ENCODE assay signal across 12 cellular contexts in the genomic region with DNA sequence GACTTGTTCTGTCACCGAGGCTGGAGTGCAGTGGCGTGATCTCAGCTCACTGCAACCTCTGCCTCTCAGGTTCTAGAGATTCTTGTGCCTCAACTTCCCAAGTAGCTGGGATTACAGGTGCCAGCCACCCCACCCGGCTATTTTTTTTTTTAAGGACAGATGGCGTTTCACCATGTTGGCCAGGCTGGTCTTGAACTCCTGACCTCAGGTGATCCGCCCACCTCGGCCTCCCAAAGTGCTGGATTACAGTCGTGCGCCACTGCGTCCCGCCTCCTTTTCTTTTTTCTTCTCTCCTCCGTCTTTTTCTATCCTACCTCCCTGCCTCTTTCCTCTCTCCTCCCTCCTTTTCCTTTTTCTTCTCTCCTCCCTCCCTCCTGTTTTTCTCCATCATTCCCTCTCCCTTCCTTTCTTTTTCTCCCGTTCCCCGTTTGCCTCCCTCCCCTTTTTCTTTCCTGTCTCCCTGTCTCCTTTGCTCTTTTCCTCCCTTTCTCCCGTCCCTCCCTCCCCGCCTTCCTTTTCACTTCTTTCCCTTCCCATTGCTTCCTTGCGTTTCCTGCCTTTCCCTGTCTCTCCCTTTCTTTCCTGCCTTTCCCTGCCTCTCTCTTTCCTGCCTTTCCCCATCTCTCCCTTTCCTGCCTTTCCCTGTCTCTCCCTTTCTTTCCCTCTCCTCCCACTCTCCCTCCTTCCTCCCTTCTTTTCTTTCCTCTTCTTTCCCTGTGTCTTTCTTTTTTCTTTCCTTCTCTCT. TPM values are rescaled to one million over a fixed set of nuclear protein-coding genes. Genes with fewer than 3 reads are reported as not detected.
DNase-seq lines count a peak whose midpoint lies in the region; FAIRE-seq and TF ChIP-seq lines count a peak whose summit lies in the region.
"Had no signal": no experiment of that assay in that cellular context is flagged by ENCODE, and none has a peak within 500 bp of the region (broad histone marks: within the 10 kb centered on the region; RNA-seq: fewer than 3 reads in every experiment).

No MANE protein-coding gene starts in this region.

- H3K56ac ChIP-seq in H1 (replicated peaks; ENCODE audit: insufficient read length, low read depth, low read length): no peak overlapping the region

- no peak overlapping the region for H4K5ac ChIP-seq in H1 (ENCODE audit: insufficient read length, low read depth, low read length)

- no peak overlapping the region for H2AK5ac ChIP-seq in H1 (ENCODE audit: low read depth, low read length)

- WGBS in H1 (ENCODE audit: extremely low coverage in 1 of 2, insufficient coverage in 1 of 2, insufficient read length in 1 of 2, insufficient replicate concordance in 2 of 2, low coverage in 1 of 2, low lambda C conversion rate in 2 of 2, missing lambda C conversion rate in 1 of 2), 2 experiments: 72% methylated on average over 12 of the region's 16 CpGs; no CpG with 5 or more reads in 1 of the 2 experiments

- H3K4me1 ChIP-seq in Caco-2 (0 out of 2 replicates have a peak, but pooled peaks cover 5% of the 10 kb centered on the region), PC-9 (replicated peaks; ENCODE audit: insufficient read depth) (peaks cover 9% of the 10 kb centered on the region), H1 (replicated peaks in 1 of 4; ENCODE audit: control insufficient read depth in 3 of 4, insufficient read depth in 4 of 4, low read length in 3 of 4) (peaks cover 0 to 5% (median 2%) of the 10 kb centered on the region in 4 experiments; a peak in 4 of 7 replicates), parathyroid adenoma (no peaks in the 10 kb centered on the region), MM.1S (ENCODE audit: low read length) (no peaks in the 10 kb centered on the region)

- H3K4me3 ChIP-seq in Caco-2 (ENCODE audit: low read depth, low read length) (no peak overlapping the region), PC-9 (peak overlapping the region; percentile 100; the same call in 1 of the 2 replicates), H1 (ENCODE audit: extremely low read depth in 1 of 4, insufficient read depth in 2 of 4, low read depth in 3 of 4, low read length in 4 of 4) (peak overlapping the region in 1 of 4 experiments; percentile 98; a peak in 3 of 8 replicates), parathyroid adenoma (ENCODE audit: low read depth, low read length) (peak overlapping the region; percentile 71), MM.1S (ENCODE audit: low read length) (no peak overlapping the region)

- peak overlapping the region; percentile 99 for H3K27ac Mint-ChIP-seq in Caco-2 (ENCODE audit: unreplicated experiment)

- no peak overlapping the region for H2BK120ac ChIP-seq in H1 (replicated peaks; ENCODE audit: low read depth, low read length)

- H3K27ac ChIP-seq in PC-9 (no peak overlapping the region), H1 (ENCODE audit: low read depth, low read length) (no peak overlapping the region), parathyroid adenoma (no peak overlapping the region), MM.1S (ENCODE audit: low read length) (no peak overlapping the region)

- H3K4me1 Mint-ChIP-seq in Caco-2 (ENCODE audit: low read depth, unreplicated experiment): peaks cover 25% of the 10 kb centered on the region

- H4K20me1 ChIP-seq in PC-9 (ENCODE audit: insufficient read depth): peaks cover 28% of the 10 kb centered on the region
- peaks cover 14 to 38% of the 10 kb centered on the region in 2 experiments for H4K20me1 ChIP-seq in H1 (replicated peaks in 1 of 2; ENCODE audit: control insufficient read depth in 1 of 2, insufficient read depth in 2 of 2, low read length in 2 of 2)
- H4K20me1 ChIP-seq in MM.1S (ENCODE audit: insufficient read depth, low read length): peaks cover 23% of the 10 kb centered on the region; the same call in 1 of the 2 replicates

- H3K4me3 Mint-ChIP-seq in Caco-2 (ENCODE audit: unreplicated experiment): peak overlapping the region; percentile 93

- peaks cover 15% of the 10 kb centered on the region; the same call in 1 of the 2 replicates for H3K23me2 ChIP-seq in H1 (ENCODE audit: low read depth, low read length)

- no peak for DNase-seq in Caco-2
- DNase-seq in PC-9: no peak
- no peak for DNase-seq in H1 (ENCODE audit: low read depth in 1 of 2, low spot score in 2 of 2)
- no peak for DNase-seq in MM.1S
- no peak for DNase-seq in activated effector memory CD4-positive, alpha-beta T cell treated with anti-CD3 and anti-CD28 coated beads, Interleukin-2, amount 50 U/mL, for 16 hours
- no peak for DNase-seq in nucleus accumbens (lab: John Stamatoyannopoulos, UW)
- DNase-seq in SIG-M5 treated with dmso at 0.1 percent for 504 hours (lab: John Stamatoyannopoulos, UW; ENCODE audit: unreplicated experiment): no peak
- DNase-seq: activated CD4-positive, alpha-beta T cell treated with anti-CD3 and anti-CD28 coated beads for 4 hours; foreskin melanocyte; NCI-H146; substantia nigra had no signal

- no peak overlapping the region for H4K8ac ChIP-seq in H1 (ENCODE audit: extremely low read depth, insufficient read depth, low read length)

- FAIRE-seq in H1 (lab: Jason Lieb, UNC): no peak

- H2AFZ ChIP-seq in PC-9: no peak overlapping the region
- H2AFZ ChIP-seq in H1 (ENCODE audit: low read length): no peak overlapping the region
- no peak overlapping the region for H2AFZ ChIP-seq in parathyroid adenoma
- no peak overlapping the region for H2AFZ ChIP-seq in MM.1S (ENCODE audit: low read length)

- BruUV-seq in Caco-2 (replicated peaks; lab: Mats Ljungman, UMichigan) (no TSS peak), PC-9 (replicated peaks; lab: Mats Ljungman, UMichigan) (no TSS peak)

- H3K79me2 ChIP-seq in PC-9 (ENCODE audit: low read depth) (peaks cover 57% of the 10 kb centered on the region), H1 (ENCODE audit: control insufficient read depth in 1 of 2, insufficient read depth in 2 of 2, low read length in 2 of 2) (peaks cover 20 to 58% of the 10 kb centered on the region in 2 experiments), parathyroid adenoma (peaks cover 24% of the 10 kb centered on the region), MM.1S (ENCODE audit: low read length) (peaks cover 58% of the 10 kb centered on the region)

- H3K27me3 Mint-ChIP-seq in Caco-2 (ENCODE audit: insufficient read depth, unreplicated experiment): no peaks in the 10 kb centered on the region

- H3K4me2 ChIP-seq in PC-9: peak overlapping the region; percentile 98
- H3K4me2 ChIP-seq in H1 (ENCODE audit: insufficient read depth in 1 of 2, low read depth in 2 of 2, low read length in 2 of 2): peak overlapping the region; percentile 65 to 71; a peak in 3 of 4 replicates
- H3K4me2 ChIP-seq in parathyroid adenoma (ENCODE audit: low read length): peak overlapping the region; percentile 83
- H3K4me2 ChIP-seq in MM.1S (ENCODE audit: low read depth, low read length): no peak overlapping the region; the same call in 1 of the 2 replicates

- no peak overlapping the region for H2BK12ac ChIP-seq in H1 (ENCODE audit: low read depth, low read length)

- TF ChIP-seq RAD21 in H1 (IDR thresholded peaks at IDR 0.05 in 1 of 2, conservative IDR thresholded peaks at IDR 0.05 in 1 of 2; ENCODE audit: low read depth in 2 of 2, low read length in 2 of 2): no peak

- H3K36me3 Mint-ChIP-seq in Caco-2 (ENCODE audit: insufficient read depth, unreplicated experiment): peaks cover 75% of the 10 kb centered on the region

- no peaks in the 10 kb centered on the region for H3K9me3 ChIP-seq in Caco-2
- no peaks in the 10 kb centered on the region for H3K9me3 ChIP-seq in PC-9 (ENCODE audit: insufficient read depth, low read depth)
- H3K9me3 ChIP-seq in H1 (ENCODE audit: insufficient read depth in 2 of 2, low read depth in 1 of 2, low read length in 1 of 2): no peaks in the 10 kb centered on the region
- no peaks in the 10 kb centered on the region for H3K9me3 ChIP-seq in parathyroid adenoma (ENCODE audit: control insufficient read depth, low read length)
- H3K9me3 ChIP-seq in MM.1S (replicated peaks; ENCODE audit: insufficient read depth, low read length): no peaks in the 10 kb centered on the region

- no peak overlapping the region for H3K18ac ChIP-seq in H1 (ENCODE audit: extremely low read depth, low read length)

- H3K9ac ChIP-seq in H1 (replicated peaks in 1 of 4; ENCODE audit: extremely low read depth in 1 of 4, low read depth in 3 of 4, low read length in 3 of 4): no peak overlapping the region; a peak in 1 of 7 replicates
- H3K9ac ChIP-seq in parathyroid adenoma: no peak overlapping the region
- H3K9ac ChIP-seq in MM.1S (ENCODE audit: low read length): no peak overlapping the region

- H3K79me1 ChIP-seq in H1 (ENCODE audit: low read depth, low read length): peaks cover 13% of the 10 kb centered on the region

- TF ChIP-seq EP300 in H1 (IDR thresholded peaks at IDR 0.05; ENCODE audit: borderline replicate concordance in 1 of 2, low read depth in 2 of 2, low read length in 2 of 2): no peak

- no peak overlapping the region for H4K91ac ChIP-seq in H1 (replicated peaks; ENCODE audit: insufficient read length, low read length)

- H2BK15ac ChIP-seq in H1 (ENCODE audit: low read length): no peak overlapping the region

- H3F3A ChIP-seq in PC-9 (ENCODE audit: insufficient read depth, low read depth) (peaks cover 25% of the 10 kb centered on the region; the same call in 1 of the 2 replicates), MM.1S (ENCODE audit: insufficient read depth, low read length) (peaks cover 9% of the 10 kb centered on the region)

- POLR2A ChIA-PET in Caco-2 (lab: Charles Lee): no interaction called here
- POLR2A ChIA-PET in PC-9 (lab: Charles Lee; ENCODE audit: unreplicated experiment): no interaction called here
- POLR2A ChIA-PET in H1 (lab: Charles Lee; ENCODE audit: partially characterized antibody): no interaction called here

- H3K9me2 ChIP-seq in PC-9 (ENCODE audit: insufficient read depth): no peaks in the 10 kb centered on the region
- H3K9me2 ChIP-seq in MM.1S (replicated peaks; ENCODE audit: insufficient read depth, low read length): no peaks in the 10 kb centered on the region

- H2BK20ac ChIP-seq in H1 (ENCODE audit: low read length): no peak overlapping the region

- H3K36me3 ChIP-seq in Caco-2 (ENCODE audit: control insufficient read depth, insufficient read depth, low read length) (peaks cover 10% of the 10 kb centered on the region), PC-9 (ENCODE audit: low read depth) (peaks cover 22% of the 10 kb centered on the region), H1 (ENCODE audit: control insufficient read depth in 2 of 4, insufficient read depth in 4 of 4, low read length in 3 of 4) (peaks cover 14 to 38% (median 19%) of the 10 kb centered on the region in 4 experiments), parathyroid adenoma (ENCODE audit: control insufficient read depth, insufficient read depth, low read length) (no peaks in the 10 kb centered on the region), MM.1S (replicated peaks; ENCODE audit: insufficient read depth, low read length) (no peaks in the 10 kb centered on the region; the same call in 1 of the 2 replicates)

- H3K23ac ChIP-seq in H1 (ENCODE audit: insufficient read length): no peak overlapping the region

- intact Hi-C loops in Caco-2 (cut with micrococcal nuclease; ENCODE audit: unreplicated experiment): loop anchor here (2.0 kb wide), 1 partner anchor 59 kb away; the partner anchor contains the start of gene ASMTL
- intact Hi-C loops in PC-9 (cut with micrococcal nuclease; ENCODE audit: unreplicated experiment): loop anchor here (5.0 kb wide), 1 partner anchor 147 kb away; no protein-coding TSS in a partner anchor

- TF ChIP-seq CTCF in Caco-2 (IDR thresholded peaks at IDR 0.05; ENCODE audit: insufficient read depth in 1 of 2, low read depth in 1 of 2, low read length in 1 of 2, severe bottlenecking in 1 of 2, unreplicated experiment in 1 of 2) (no peak), PC-9 (conservative IDR thresholded peaks at IDR 0.05) (no peak), H1 (IDR thresholded peaks at IDR 0.05; ENCODE audit: control extremely low read depth in 1 of 3, insufficient read depth in 1 of 3, low read depth in 1 of 3, low read length in 3 of 3) (no peak), parathyroid adenoma (IDR thresholded peaks at IDR 0.05) (no peak), MM.1S (IDR thresholded peaks at IDR 0.05; ENCODE audit: low read length) (no peak)

- H3K4ac ChIP-seq in H1 (replicated peaks; ENCODE audit: insufficient read length, low read depth, low read length): no peak overlapping the region

- no peak overlapping the region for H3K14ac ChIP-seq in H1 (ENCODE audit: insufficient read length)

- no peaks in the 10 kb centered on the region for H3K9me3 Mint-ChIP-seq in Caco-2 (ENCODE audit: unreplicated experiment)

- no peak overlapping the region for H2BK5ac ChIP-seq in H1 (ENCODE audit: low read depth, low read length)

- H3K27me3 ChIP-seq in Caco-2 (replicated peaks; ENCODE audit: control insufficient read depth, insufficient read depth, low read length): no peaks in the 10 kb centered on the region
- H3K27me3 ChIP-seq in PC-9 (ENCODE audit: insufficient read depth, low read depth): no peaks in the 10 kb centered on the region
- no peaks in the 10 kb centered on the region for H3K27me3 ChIP-seq in H1 (replicated peaks in 1 of 4; ENCODE audit: control insufficient read depth in 3 of 4, extremely low read depth in 1 of 4, insufficient read depth in 3 of 4, low read length in 3 of 4)
- H3K27me3 ChIP-seq in parathyroid adenoma (ENCODE audit: control insufficient read depth, insufficient read depth, low read length): no peaks in the 10 kb centered on the region
- H3K27me3 ChIP-seq in MM.1S (replicated peaks; ENCODE audit: insufficient read depth, low read length): no peaks in the 10 kb centered on the region

- no peak for TF ChIP-seq POLR2A in H1 (IDR thresholded peaks at IDR 0.05; ENCODE audit: control extremely low read depth in 1 of 2, low read depth in 2 of 2, low read length in 2 of 2)

- CTCF ChIA-PET in Caco-2 (lab: Charles Lee): no interaction called here
- CTCF ChIA-PET in PC-9 (lab: Charles Lee): no interaction called here
- CTCF ChIA-PET in H1 (lab: Charles Lee; ENCODE audit: partially characterized antibody): no interaction called here

RNA-seq across cellular contexts. Expression of gene SLC25A6, which starts 2.1 kb away (rescaled TPM):
- total RNA-seq in Caco-2 (2022) (450 and 455 TPM in 2 replicates), PC-9 (2021) (178 and 212 TPM in 2 replicates)
- 487 and 514 TPM in 2 replicates for total RNA-seq in H1 (2021; fragmentation: NEBNext Ultra II Directional; extraction: Animal tissue kit (Norgen Biotek cat#: 25700))
- polyA plus RNA-seq in H1 (2011; rRNA removed): 1,220 and 1,529 TPM in 2 replicates
- 1,117 TPM for polyA plus RNA-seq in H1 (2011; cell fraction: cytosol; rRNA removed)
- polyA plus RNA-seq in H1 (2011; cell fraction: nucleus; rRNA removed): 686 TPM
- polyA plus RNA-seq in H1 (2012, experiment 1 of 2): 559 to 826 TPM (median 767 TPM) in 4 replicates
- 674 TPM for polyA plus RNA-seq in H1 (2012, experiment 2 of 2)
- polyA plus RNA-seq in H1 (2013, experiment 1 of 2): 424 TPM
- polyA plus RNA-seq in H1 (2013, experiment 2 of 2): 418 TPM
- polyA minus RNA-seq in H1 (2011; rRNA and poly(A)+ RNA removed): 356 and 371 TPM in 2 replicates
- 639 TPM for polyA minus RNA-seq in H1 (2011; cell fraction: cytosol; rRNA and poly(A)+ RNA removed)
- 472 TPM for polyA minus RNA-seq in H1 (2011; cell fraction: nucleus; rRNA and poly(A)+ RNA removed)

RNA-seq across cellular contexts. Expression of gene IL3RA, which starts 57.5 kb away (rescaled TPM):
- 0.21 TPM in 1 of 2 replicates, not detected in the other for total RNA-seq in Caco-2 (2022)
- not detected in 2 replicates for total RNA-seq in PC-9 (2021)
- not detected in 2 replicates for total RNA-seq in H1 (2021; fragmentation: NEBNext Ultra II Directional; extraction: Animal tissue kit (Norgen Biotek cat#: 25700))
- polyA plus RNA-seq in H1 (2011; rRNA removed): 0.11 and 0.19 TPM in 2 replicates
- polyA plus RNA-seq in H1 (2011; cell fraction: cytosol; rRNA removed): not detected
- polyA plus RNA-seq in H1 (2011; cell fraction: nucleus; rRNA removed): 0.09 TPM
- 0.87 to 1.4 TPM (median 1.1 TPM) in 4 replicates for polyA plus RNA-seq in H1 (2012, experiment 1 of 2)
- polyA plus RNA-seq in H1 (2012, experiment 2 of 2): not detected
- polyA plus RNA-seq in H1 (2013, experiment 1 of 2): 0.08 TPM
- polyA plus RNA-seq in H1 (2013, experiment 2 of 2): 0.07 TPM
- polyA minus RNA-seq in H1 (2011; rRNA and poly(A)+ RNA removed): not detected in 2 replicates
- polyA minus RNA-seq in H1 (2011; cell fraction: cytosol; rRNA and poly(A)+ RNA removed): not detected
- not detected for polyA minus RNA-seq in H1 (2011; cell fraction: nucleus; rRNA and poly(A)+ RNA removed)

RNA-seq across cellular contexts. Expression of gene ASMTL, which starts 58.7 kb away (rescaled TPM):
- total RNA-seq in Caco-2 (2022) (15.4 and 17.4 TPM in 2 replicates), PC-9 (2021) (42.7 and 55.4 TPM in 2 replicates)
- 75.4 and 81.4 TPM in 2 replicates for total RNA-seq in H1 (2021; fragmentation: NEBNext Ultra II Directional; extraction: Animal tissue kit (Norgen Biotek cat#: 25700))
- polyA plus RNA-seq in H1 (2011; rRNA removed): 75.6 and 130 TPM in 2 replicates
- 92.6 TPM for polyA plus RNA-seq in H1 (2011; cell fraction: cytosol; rRNA removed)
- polyA plus RNA-seq in H1 (2011; cell fraction: nucleus; rRNA removed): 104 TPM
- polyA plus RNA-seq in H1 (2012, experiment 1 of 2): 51.7 to 90.7 TPM (median 78.8 TPM) in 4 replicates
- 57.9 TPM for polyA plus RNA-seq in H1 (2012, experiment 2 of 2)
- 41.0 TPM for polyA plus RNA-seq in H1 (2013, experiment 1 of 2)
- polyA plus RNA-seq in H1 (2013, experiment 2 of 2): 39.2 TPM
- 47.0 and 49.0 TPM in 2 replicates for polyA minus RNA-seq in H1 (2011; rRNA and poly(A)+ RNA removed)
- 52.1 TPM for polyA minus RNA-seq in H1 (2011; cell fraction: cytosol; rRNA and poly(A)+ RNA removed)
- polyA minus RNA-seq in H1 (2011; cell fraction: nucleus; rRNA and poly(A)+ RNA removed): 46.7 TPM

Comparison
In these comparisons a context has a peak if more than half of its experiments do, and no peak if none do; other contexts are left out.
1. H3K4me3 ChIP-seq: peak in PC-9 (single experiment) and parathyroid adenoma (single experiment); none in Caco-2 (single experiment) and MM.1S (single experiment).